21 cellular contexts compared by ENCODE assay signal in the genomic region with DNA sequence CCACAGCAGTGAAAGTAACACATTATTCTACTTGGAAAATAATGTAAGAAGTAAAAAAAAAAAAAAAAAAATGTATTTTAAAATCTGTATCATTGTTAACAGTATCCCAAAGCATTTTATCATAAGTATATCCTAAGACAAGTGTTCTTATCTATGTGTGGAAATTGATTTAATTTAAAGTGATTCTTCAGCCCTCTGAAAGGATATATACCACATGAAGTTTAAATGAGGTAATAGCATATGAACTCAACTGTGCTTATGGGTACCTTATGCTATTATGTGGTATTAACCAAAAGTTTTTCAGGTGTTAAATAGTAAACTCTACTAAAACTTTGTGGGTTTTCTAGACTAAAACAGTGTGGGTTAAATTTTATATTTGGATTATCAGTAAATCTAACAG. TPM values are rescaled to one million over a fixed set of nuclear protein-coding genes. Genes with fewer than 3 reads are reported as not detected.
DNase-seq lines count a peak whose midpoint lies in the region; ATAC-seq, FAIRE-seq and TF ChIP-seq lines count a peak whose summit lies in the region.
"Had no signal": no experiment of that assay in that cellular context is flagged by ENCODE, and none has a peak within 500 bp of the region (broad histone marks: within the 10 kb centered on the region; RNA-seq: fewer than 3 reads in every experiment).

No MANE protein-coding gene starts in this region.

- no peak for DNase-seq in A549 (ENCODE audit: low read depth in 1 of 2, low spot score in 1 of 2)
- DNase-seq in CD4-positive, alpha-beta T cell = no peak
- no peak for DNase-seq in PC-3
- no peak for DNase-seq in mammary epithelial cell
- no peak for DNase-seq in stimulated activated CD4-positive, alpha-beta T cell treated with anti-CD3 and anti-CD28 coated beads, Interleukin-2, amount 100 ng/mL, for 48 hours
- DNase-seq in activated gamma-delta T cell treated with Interleukin-2 at 50 U/mL for 16 hours = no peak
- DNase-seq in NCI-H2081 (lab: John Stamatoyannopoulos, UW) = no peak
- DNase-seq: activated B cell treated with CpG ODN at 0.5 μM for 24 hours; activated naive CD4-positive, alpha-beta T cell treated with Interleukin-2 at 50 U/mL for 16 hours; C1 segment of cervical spinal cord; colonic mucosa; hippocampal formation; mesendoderm; naive thymus-derived CD8-positive, alpha-beta T cell; NCI-H187; NK-92 treated with Interleukin-12 subunit alpha and Interleukin-12 subunit beta, amount 100 ng/mL, for 24 hours; small intestine; T-helper 17 cell; testis had no signal

- no peak for TF ChIP-seq EP300 in A549 (IDR thresholded peaks at IDR 0.05)

- peaks cover 73% of the 10 kb centered on the region for H3K4me1 Mint-ChIP-seq in CD4-positive, alpha-beta T cell (ENCODE audit: low read depth)

- no peak overlapping the region for H3K9ac ChIP-seq in PC-3 (ENCODE audit: low read length)
- H3K9ac ChIP-seq in mammary epithelial cell (ENCODE audit: insufficient read depth, low read length) = no peak overlapping the region

- H3F3A ChIP-seq in PC-3 (ENCODE audit: low read length, unreplicated experiment) = peaks cover 4% of the 10 kb centered on the region

- H3K4me1 ChIP-seq in A549 (peaks cover 53% of the 10 kb centered on the region), PC-3 (ENCODE audit: insufficient read depth, low read length) (peaks cover 37% of the 10 kb centered on the region), mammary epithelial cell (ENCODE audit: insufficient read depth, low read length) (peaks cover 39% of the 10 kb centered on the region)

- H2AFZ ChIP-seq in PC-3 (ENCODE audit: low read length) (no peak overlapping the region), mammary epithelial cell (ENCODE audit: low read depth, low read length) (no peak overlapping the region)

- in situ Hi-C loops in mammary epithelial cell (cut with MboI; ENCODE audit: low sequenced_read_pairs in 2 of 2) = no loop called here

- dilution Hi-C loops in mammary epithelial cell (cut with HindIII; ENCODE audit: low sequenced_read_pairs) = no loop called here

- no peaks in the 10 kb centered on the region for H3K9me3 Mint-ChIP-seq in CD4-positive, alpha-beta T cell
- H3K9me3 Mint-ChIP-seq: activated B cell treated with CpG ODN at 0.5 μM for 24 hours; naive thymus-derived CD8-positive, alpha-beta T cell had no signal

- CTCF ChIA-PET in A549 (lab: Yijun Ruan, JAX) = interaction anchor here (1.5 kb wide), 1 partner anchor 233 kb away, joined by 3 read pairs; no protein-coding TSS in a partner anchor
- CTCF ChIA-PET in CD4-positive, alpha-beta T cell (lab: Charles Lee) = no interaction called here
- CTCF ChIA-PET in PC-3 (lab: Charles Lee) = no interaction called here
- CTCF ChIA-PET in mammary epithelial cell (lab: Charles Lee; ENCODE audit: low non-redundant PET) = no interaction called here

- no peaks in the 10 kb centered on the region for H3K27me3 ChIP-seq in CD4-positive, alpha-beta T cell (ENCODE audit: control insufficient read depth, insufficient read depth, low read length)
- H3K27me3 ChIP-seq in PC-3 (ENCODE audit: low read length) (no peaks in the 10 kb centered on the region), mammary epithelial cell (ENCODE audit: insufficient read depth, low read length) (no peaks in the 10 kb centered on the region)
- H3K27me3 ChIP-seq: colonic mucosa, testis had no signal

- TF ChIP-seq RAD21 in A549 (conservative IDR thresholded peaks at IDR 0.05 in 1 of 2, IDR thresholded peaks at IDR 0.05 in 1 of 2) = no peak

- H3K9me2 ChIP-seq in PC-3 (replicated peaks; ENCODE audit: low read length) = no peaks in the 10 kb centered on the region

- peaks cover 37% of the 10 kb centered on the region for H3K36me3 Mint-ChIP-seq in CD4-positive, alpha-beta T cell (ENCODE audit: low read depth)

- peak overlapping the region; percentile 96 for H3K4me2 ChIP-seq in A549
- H3K4me2 ChIP-seq in PC-3 (ENCODE audit: low read length) = 0 out of 2 replicates have a peak overlapping the region, but pooled peaks have one; percentile 16
- peak overlapping the region; percentile 94 for H3K4me2 ChIP-seq in mammary epithelial cell (ENCODE audit: insufficient read depth, low read depth, low read length)

- peaks cover 36% of the 10 kb centered on the region for H4K20me1 ChIP-seq in PC-3 (ENCODE audit: low read length)
- H4K20me1 ChIP-seq in mammary epithelial cell (ENCODE audit: insufficient read depth, low read length) = peaks cover 3% of the 10 kb centered on the region

- no peak for TF ChIP-seq CTCF in A549 (IDR thresholded peaks at IDR 0.05)
- TF ChIP-seq CTCF in CD4-positive, alpha-beta T cell (IDR thresholded peaks at IDR 0.05) = no peak
- TF ChIP-seq CTCF in PC-3 (conservative IDR thresholded peaks at IDR 0.05; ENCODE audit: low read depth, low read length) = no peak
- TF ChIP-seq CTCF in mammary epithelial cell (conservative IDR thresholded peaks at IDR 0.05 in 1 of 2, IDR thresholded peaks at IDR 0.05 in 1 of 2; ENCODE audit: extremely low read depth in 1 of 2, insufficient read depth in 1 of 2, low read depth in 1 of 2, low read length in 2 of 2) = no peak

- POLR2A ChIA-PET in A549 (lab: Yijun Ruan, JAX) (no interaction called here), PC-3 (lab: Charles Lee; ENCODE audit: unreplicated experiment) (no interaction called here)
- POLR2A ChIA-PET in CD4-positive, alpha-beta T cell (lab: Charles Lee) = no interaction called here

- H3K79me2 ChIP-seq in PC-3 (ENCODE audit: low read length) (peaks cover 79% of the 10 kb centered on the region), mammary epithelial cell (ENCODE audit: insufficient read depth, low read length) (peaks cover 85% of the 10 kb centered on the region)

- H3K4me3 Mint-ChIP-seq in CD4-positive, alpha-beta T cell = no peak overlapping the region
- H3K4me3 Mint-ChIP-seq: activated B cell treated with CpG ODN at 0.5 μM for 24 hours; naive thymus-derived CD8-positive, alpha-beta T cell; T-helper 17 cell had no signal

- ATAC-seq in A549 = no peak
- no peak for ATAC-seq in CD4-positive, alpha-beta T cell (ENCODE audit: poor library complexity)
- ATAC-seq in PC-3 = no peak
- ATAC-seq: naive thymus-derived CD8-positive, alpha-beta T cell; Right ventricle myocardium inferior; T-helper 17 cell had no signal

- H3K27ac ChIP-seq in A549 (no peak overlapping the region; a peak in 1 of 6 replicates), PC-3 (ENCODE audit: low read length) (no peak overlapping the region), mammary epithelial cell (ENCODE audit: insufficient read depth, low read depth, low read length) (no peak overlapping the region)
- no peak overlapping the region for H3K27ac ChIP-seq in CD4-positive, alpha-beta T cell (ENCODE audit: low read depth, low read length)
- H3K27ac ChIP-seq: colonic mucosa, testis had no signal

- no peaks in the 10 kb centered on the region for H3K27me3 Mint-ChIP-seq in CD4-positive, alpha-beta T cell
- H3K27me3 Mint-ChIP-seq: activated B cell treated with CpG ODN at 0.5 μM for 24 hours, T-helper 17 cell had no signal

- BruUV-seq in PC-3 (replicated peaks; lab: Mats Ljungman, UMichigan) (no TSS peak), mammary epithelial cell (replicated peaks; lab: Mats Ljungman, UMichigan) (no TSS peak)

- H3K4me3 ChIP-seq in A549 = no peak overlapping the region
- H3K4me3 ChIP-seq in PC-3 (ENCODE audit: low read length) = no peak overlapping the region
- no peak overlapping the region for H3K4me3 ChIP-seq in mammary epithelial cell (replicated peaks in 1 of 3; ENCODE audit: insufficient read depth in 1 of 3, low read depth in 2 of 3, low read length in 3 of 3)
- H3K4me3 ChIP-seq: colonic mucosa, testis had no signal

- H3K9me3 ChIP-seq in A549 (no peaks in the 10 kb centered on the region), PC-3 (ENCODE audit: low read length) (no peaks in the 10 kb centered on the region), mammary epithelial cell (replicated peaks; ENCODE audit: insufficient read depth, low read length) (no peaks in the 10 kb centered on the region)
- no peaks in the 10 kb centered on the region for H3K9me3 ChIP-seq in CD4-positive, alpha-beta T cell (ENCODE audit: control insufficient read depth, low read length)
- H3K9me3 ChIP-seq: colonic mucosa, testis had no signal

- TF ChIP-seq POLR2A in A549 (IDR thresholded peaks at IDR 0.05; ENCODE audit: low read length) = no peak

- H3K27ac Mint-ChIP-seq in CD4-positive, alpha-beta T cell = peak overlapping the region; percentile 94

- H3K36me3 ChIP-seq in PC-3 (ENCODE audit: low read depth, low read length) = peaks cover 44% of the 10 kb centered on the region; the same call in 1 of the 2 replicates
- H3K36me3 ChIP-seq in mammary epithelial cell (ENCODE audit: insufficient read depth, low read length) = peaks cover 23% of the 10 kb centered on the region

- no peak for FAIRE-seq in A549 (lab: Jason Lieb, UNC)
- FAIRE-seq: endometrium, small intestine had no signal

- intact Hi-C loops in CD4-positive, alpha-beta T cell (cut with DNase I, micrococcal nuclease) = loop anchor here (5.0 to 10.0 kb wide), 4 partner anchors 112 to 928 kb away; a partner anchor contains a TSS
- intact Hi-C loops in PC-3 (cut with micrococcal nuclease) = loop anchor here (10.0 kb wide), 1 partner anchor 781 kb away; a partner anchor contains a TSS
- intact Hi-C loops in mammary epithelial cell (cut with micrococcal nuclease) = loop anchor here (5.0 to 10.0 kb wide), 2 partner anchors 141 to 787 kb away; a partner anchor contains a TSS

TF ChIP-seq in A549, 52 proteins besides CTCF, POLR2A, EP300 and RAD21:
- TF ChIP-seq FOSL2 (IDR thresholded peaks at IDR 0.05) = no peak
- TF ChIP-seq FOSL2 (CRISPR knock-in tag; IDR thresholded peaks at IDR 0.05) = no peak
- TF ChIP-seq CEBPB (IDR thresholded peaks at IDR 0.05) = no peak
- TF ChIP-seq SREBF2 (IDR thresholded peaks at IDR 0.05) = no peak

RNA-seq across cellular contexts. Expression of a gene that starts 2.8 kb away (rescaled TPM):
- polyA plus RNA-seq in A549 (2011; rRNA removed) (39.0 and 43.4 TPM in 2 replicates), A549 (2017; fragmentation: RNase III; extraction: RNeasy Plus Mini Kit Qiagen cat#74134 plus additional on column Dnase treatment) (16.3 to 18.3 TPM (median 16.9 TPM) in 3 replicates), mammary epithelial cell (12.8 TPM)
- polyA plus RNA-seq in A549 (2012; cell fraction: cytosol; rRNA removed) = 11.8 and 12.8 TPM in 2 replicates
- 19.3 and 30.8 TPM in 2 replicates for polyA plus RNA-seq in A549 (2012; cell fraction: nucleus; rRNA removed)
- polyA minus RNA-seq in A549 (2011; rRNA and poly(A)+ RNA removed) = 27.4 and 32.8 TPM in 2 replicates
- 100 to 1,000 TPM; 109 to 112 TPM for total RNA-seq in CD4-positive, alpha-beta T cell
- total RNA-seq in PC-3 (2014; rRNA removed) (14.4 and 15.7 TPM in 2 replicates), mammary epithelial cell (10 to 100 TPM; 24.5 to 26.5 TPM)
- polyA minus RNA-seq in mammary epithelial cell = 10.3 TPM

RNA-seq across cellular contexts. Expression of a gene that starts 4.5 kb away (rescaled TPM):
- 475 and 515 TPM in 2 replicates for polyA plus RNA-seq in A549 (2011; rRNA removed)
- 721 and 865 TPM in 2 replicates for polyA plus RNA-seq in A549 (2012; cell fraction: cytosol; rRNA removed)
- 162 and 283 TPM in 2 replicates for polyA plus RNA-seq in A549 (2012; cell fraction: nucleus; rRNA removed)
- 524 to 660 TPM (median 576 TPM) in 3 replicates for polyA plus RNA-seq in A549 (2017; fragmentation: RNase III; extraction: RNeasy Plus Mini Kit Qiagen cat#74134 plus additional on column Dnase treatment)
- 152 and 236 TPM in 2 replicates for polyA minus RNA-seq in A549 (2011; rRNA and poly(A)+ RNA removed)
- total RNA-seq in CD4-positive, alpha-beta T cell = 1 to 10 TPM; 5.6 to 6.9 TPM
- 146 and 147 TPM in 2 replicates for total RNA-seq in PC-3 (2014; rRNA removed)
- total RNA-seq in mammary epithelial cell = 100 to 1,000 TPM in 1 of 2 donors, 10 to 100 TPM in 1; 15.0 to 101 TPM
- 329 TPM for polyA plus RNA-seq in mammary epithelial cell
- polyA minus RNA-seq in mammary epithelial cell = 23.7 TPM

Comparison
In these comparisons a context has a peak if more than half of its experiments do, and no peak if none do; other contexts are left out.
1. H3K4me2 ChIP-seq: peak in every context shown above with its lines; median percentile 96 in A549; 94 in mammary epithelial cell; 16 in PC-3.